Comparison of ENCODE assay signal across 1 cellular context in the genomic region with DNA sequence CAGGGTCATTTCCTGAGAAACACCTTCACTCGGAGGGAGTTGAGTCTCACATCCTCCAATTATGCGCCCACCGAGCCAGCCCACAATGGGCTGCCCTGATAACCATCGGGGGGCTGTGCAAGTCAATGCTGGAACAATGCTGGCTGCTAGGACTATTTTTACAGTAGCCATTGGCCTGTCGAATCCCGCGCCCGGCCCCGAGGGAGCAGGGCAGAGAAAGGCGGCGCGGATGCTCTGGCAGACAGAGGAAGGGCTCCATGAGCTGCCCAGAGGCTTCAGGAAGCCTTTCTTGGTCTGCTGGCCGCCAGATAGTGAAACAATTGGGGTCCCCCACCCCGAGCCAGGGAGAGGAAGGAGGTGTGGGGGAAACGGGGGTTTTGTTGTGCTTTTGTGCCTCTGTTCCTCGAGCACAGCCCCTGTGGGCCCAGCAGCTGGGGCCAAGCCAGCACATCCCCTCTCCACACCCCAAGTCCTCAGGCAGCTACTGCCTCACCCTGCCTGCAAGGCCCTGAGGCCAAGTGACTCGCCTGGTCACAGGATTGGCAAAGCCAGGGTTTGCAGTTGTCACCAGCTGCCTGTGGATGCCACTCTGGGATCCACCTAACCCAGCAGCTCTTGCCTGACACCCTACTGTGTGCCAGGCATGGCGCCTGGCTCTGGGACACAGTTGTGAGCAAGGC.
A peak's percentile ranks its signal among the peaks of the same experiment; 100 is the strongest.
TF ChIP-seq lines count a peak whose summit lies in the region.

No MANE protein-coding gene starts in this region.

TF ChIP-seq in K562, 482 proteins besides CTCF, POLR2A, EP300 and RAD21:
- TF ChIP-seq RBM22 (IDR thresholded peaks at IDR 0.05; ENCODE audit: low read depth, low read length, poor library complexity, severe bottlenecking) (peak; percentile 71), ZKSCAN1 (IDR thresholded peaks at IDR 0.05; ENCODE audit: low read depth, low read length) (peak; percentile 61; the same call in 1 of the 2 replicates), NR2C2 (CRISPR knock-in tag; IDR thresholded peaks at IDR 0.05) (no peak), NR2C2 (tag; IDR thresholded peaks at IDR 0.05) (no peak), L3MBTL2 (IDR thresholded peaks at IDR 0.05) (no peak), TARDBP (IDR thresholded peaks at IDR 0.05) (no peak), POLR2G (IDR thresholded peaks at IDR 0.05; ENCODE audit: low read depth, low read length) (peak; percentile 40; the same call in 1 of the 2 replicates), ZNF644 (tag; IDR thresholded peaks at IDR 0.05; ENCODE audit: low read depth) (no peak), SRSF7 (optimal IDR thresholded peaks at IDR 0.05; ENCODE audit: low read depth, low read length) (no peak)
- TF ChIP-seq, protein P1, sequence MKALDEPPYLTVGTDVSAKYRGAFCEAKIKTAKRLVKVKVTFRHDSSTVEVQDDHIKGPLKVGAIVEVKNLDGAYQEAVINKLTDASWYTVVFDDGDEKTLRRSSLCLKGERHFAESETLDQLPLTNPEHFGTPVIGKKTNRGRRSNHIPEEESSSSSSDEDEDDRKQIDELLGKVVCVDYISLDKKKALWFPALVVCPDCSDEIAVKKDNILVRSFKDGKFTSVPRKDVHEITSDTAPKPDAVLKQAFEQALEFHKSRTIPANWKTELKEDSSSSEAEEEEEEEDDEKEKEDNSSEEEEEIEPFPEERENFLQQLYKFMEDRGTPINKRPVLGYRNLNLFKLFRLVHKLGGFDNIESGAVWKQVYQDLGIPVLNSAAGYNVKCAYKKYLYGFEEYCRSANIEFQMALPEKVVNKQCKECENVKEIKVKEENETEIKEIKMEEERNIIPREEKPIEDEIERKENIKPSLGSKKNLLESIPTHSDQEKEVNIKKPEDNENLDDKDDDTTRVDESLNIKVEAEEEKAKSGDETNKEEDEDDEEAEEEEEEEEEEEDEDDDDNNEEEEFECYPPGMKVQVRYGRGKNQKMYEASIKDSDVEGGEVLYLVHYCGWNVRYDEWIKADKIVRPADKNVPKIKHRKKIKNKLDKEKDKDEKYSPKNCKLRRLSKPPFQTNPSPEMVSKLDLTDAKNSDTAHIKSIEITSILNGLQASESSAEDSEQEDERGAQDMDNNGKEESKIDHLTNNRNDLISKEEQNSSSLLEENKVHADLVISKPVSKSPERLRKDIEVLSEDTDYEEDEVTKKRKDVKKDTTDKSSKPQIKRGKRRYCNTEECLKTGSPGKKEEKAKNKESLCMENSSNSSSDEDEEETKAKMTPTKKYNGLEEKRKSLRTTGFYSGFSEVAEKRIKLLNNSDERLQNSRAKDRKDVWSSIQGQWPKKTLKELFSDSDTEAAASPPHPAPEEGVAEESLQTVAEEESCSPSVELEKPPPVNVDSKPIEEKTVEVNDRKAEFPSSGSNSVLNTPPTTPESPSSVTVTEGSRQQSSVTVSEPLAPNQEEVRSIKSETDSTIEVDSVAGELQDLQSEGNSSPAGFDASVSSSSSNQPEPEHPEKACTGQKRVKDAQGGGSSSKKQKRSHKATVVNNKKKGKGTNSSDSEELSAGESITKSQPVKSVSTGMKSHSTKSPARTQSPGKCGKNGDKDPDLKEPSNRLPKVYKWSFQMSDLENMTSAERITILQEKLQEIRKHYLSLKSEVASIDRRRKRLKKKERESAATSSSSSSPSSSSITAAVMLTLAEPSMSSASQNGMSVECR (CRISPR knock-in tag; IDR thresholded peaks at IDR 0.05): no peak
